In the genomic region with DNA sequence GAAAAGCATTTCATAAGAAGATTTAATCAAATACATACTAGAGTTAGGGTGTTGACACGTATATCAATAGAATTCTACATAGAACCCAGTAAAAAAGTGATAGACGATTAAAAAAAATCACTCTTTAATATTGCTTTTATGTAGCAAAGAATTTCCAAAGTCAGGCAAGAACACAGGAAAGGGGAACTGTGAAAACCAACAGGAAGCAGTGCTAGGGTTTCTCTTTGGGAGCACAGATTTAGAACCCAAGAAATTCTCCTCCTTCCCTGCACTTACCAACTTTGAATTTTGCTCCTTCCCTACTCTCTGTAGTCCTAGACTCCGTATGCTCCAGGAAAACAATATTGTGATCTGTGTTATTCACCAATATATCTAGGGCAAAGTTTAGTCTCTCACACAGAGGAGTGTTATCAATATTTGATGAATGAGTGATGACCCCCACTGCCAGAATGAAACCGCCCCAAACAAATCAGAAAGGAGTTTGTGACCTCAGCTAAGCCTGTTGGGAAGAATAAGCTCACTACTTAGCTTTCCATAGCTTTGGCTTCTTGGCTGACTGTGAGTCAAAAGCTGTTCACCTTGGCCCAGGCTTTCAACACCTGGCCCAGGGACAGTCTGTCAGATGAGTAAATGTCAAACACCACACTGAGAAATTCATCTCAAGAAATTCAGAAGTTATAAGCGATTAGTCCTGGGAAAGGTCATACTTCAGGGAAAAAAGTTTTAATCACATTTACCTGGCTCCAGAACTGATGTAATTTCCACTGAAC, we compare ENCODE assay signal across 19 cellular contexts. TPM values are rescaled to one million over a fixed set of nuclear protein-coding genes. Genes with fewer than 3 reads are reported as not detected.
DNase-seq lines count a peak whose midpoint lies in the region; ATAC-seq and TF ChIP-seq lines count a peak whose summit lies in the region.
"Had no signal": no experiment of that assay in that cellular context is flagged by ENCODE, and none has a peak within 500 bp of the region (broad histone marks: within the 10 kb centered on the region; RNA-seq: fewer than 3 reads in every experiment).

No MANE protein-coding gene starts in this region.

- peaks cover 86% of the 10 kb centered on the region for H3K36me3 Mint-ChIP-seq in stimulated activated naive CD8-positive, alpha-beta T cell treated with anti-CD3 and anti-CD28 coated beads, Interleukin-15, Interleukin-2, amounts not matched to agents 100 ng/mL and 50 ng/mL, for 24 hours (ENCODE audit: low read depth)
- peaks cover 64% of the 10 kb centered on the region for H3K36me3 Mint-ChIP-seq in activated CD4-positive, alpha-beta memory T cell treated with anti-CD3 and anti-CD28 coated beads for 36 hours
- peaks cover 24% of the 10 kb centered on the region for H3K36me3 Mint-ChIP-seq in chondrocyte (ENCODE audit: low read depth)

- no peaks in the 10 kb centered on the region for H3K9me3 ChIP-seq in thyroid gland
- H3K9me3 ChIP-seq: heart right ventricle had no signal

- 70 to 74% methylated on average over 5 of the region's 5 CpGs for WGBS in thyroid gland, 2 donors

- TF ChIP-seq POLR2A in thyroid gland (IDR thresholded peaks at IDR 0.05) = no peak

- H3K27ac Mint-ChIP-seq in stimulated activated naive CD8-positive, alpha-beta T cell treated with anti-CD3 and anti-CD28 coated beads, Interleukin-15, Interleukin-2, amounts not matched to agents 100 ng/mL and 50 ng/mL, for 24 hours = peak overlapping the region; percentile 45
- peak overlapping the region in 1 of 2 donors; percentile 70 for H3K27ac Mint-ChIP-seq in stimulated activated naive CD8-positive, alpha-beta T cell treated with anti-CD3 and anti-CD28 coated beads, Interleukin-15, amount 100 ng/mL, for 72 hours
- peak overlapping the region; percentile 29 for H3K27ac Mint-ChIP-seq in activated CD4-positive, alpha-beta memory T cell treated with anti-CD3 and anti-CD28 coated beads for 36 hours
- no peak overlapping the region for H3K27ac Mint-ChIP-seq in chondrocyte (ENCODE audit: unreplicated experiment)
- H3K27ac Mint-ChIP-seq: brain, mesothelial cell of epicardium had no signal

- peak overlapping the region in 2 of 3 donors; percentile 1 to 48 for H3K27ac ChIP-seq in thyroid gland

- CTCF ChIA-PET in activated CD4-positive, alpha-beta memory T cell treated with anti-CD3 and anti-CD28 coated beads for 36 hours (lab: Charles Lee) = no interaction called here

- no peaks in the 10 kb centered on the region for H3K27me3 Mint-ChIP-seq in stimulated activated naive CD8-positive, alpha-beta T cell treated with anti-CD3 and anti-CD28 coated beads, Interleukin-15, Interleukin-2, amounts not matched to agents 100 ng/mL and 50 ng/mL, for 24 hours
- no peaks in the 10 kb centered on the region for H3K27me3 Mint-ChIP-seq in stimulated activated naive CD8-positive, alpha-beta T cell treated with anti-CD3 and anti-CD28 coated beads, Interleukin-15, amount 100 ng/mL, for 72 hours
- no peaks in the 10 kb centered on the region for H3K27me3 Mint-ChIP-seq in activated CD4-positive, alpha-beta memory T cell treated with anti-CD3 and anti-CD28 coated beads for 36 hours
- H3K27me3 Mint-ChIP-seq in chondrocyte (ENCODE audit: low read depth) = no peaks in the 10 kb centered on the region
- H3K27me3 Mint-ChIP-seq: brain had no signal

- ATAC-seq in stimulated activated naive CD8-positive, alpha-beta T cell treated with anti-CD3 and anti-CD28 coated beads, Interleukin-15, amount 100 ng/mL, for 72 hours = no peak
- ATAC-seq: HCT116, heart right ventricle, sciatic nerve had no signal

- intact Hi-C loops in activated CD4-positive, alpha-beta memory T cell treated with anti-CD3 and anti-CD28 coated beads for 36 hours (cut with micrococcal nuclease) = no loop called here
- intact Hi-C loops in thyroid gland (cut with DNase I) = no loop called here

- peaks cover 3 to 16% of the 10 kb centered on the region in 2 donors for H3K36me3 ChIP-seq in thyroid gland

- H3K4me3 Mint-ChIP-seq in stimulated activated naive CD8-positive, alpha-beta T cell treated with anti-CD3 and anti-CD28 coated beads, Interleukin-15, Interleukin-2, amounts not matched to agents 100 ng/mL and 50 ng/mL, for 24 hours = peak overlapping the region; percentile 47
- H3K4me3 Mint-ChIP-seq in stimulated activated naive CD8-positive, alpha-beta T cell treated with anti-CD3 and anti-CD28 coated beads, Interleukin-15, amount 100 ng/mL, for 72 hours = peak overlapping the region in 1 of 2 donors; percentile 39
- H3K4me3 Mint-ChIP-seq in activated CD4-positive, alpha-beta memory T cell treated with anti-CD3 and anti-CD28 coated beads for 36 hours = no peak overlapping the region
- H3K4me3 Mint-ChIP-seq in chondrocyte (ENCODE audit: unreplicated experiment) = no peak overlapping the region
- H3K4me3 Mint-ChIP-seq: brain, mesothelial cell of epicardium had no signal

- POLR2A ChIA-PET in activated CD4-positive, alpha-beta memory T cell treated with anti-CD3 and anti-CD28 coated beads for 36 hours (lab: Charles Lee) = interaction anchor here (0.6 to 1.2 kb wide), 2 partner anchors 9 to 363 kb away, joined by 3 read pairs; a partner anchor contains a TSS

- peaks cover 87% of the 10 kb centered on the region for H3K4me1 Mint-ChIP-seq in stimulated activated naive CD8-positive, alpha-beta T cell treated with anti-CD3 and anti-CD28 coated beads, Interleukin-15, Interleukin-2, amounts not matched to agents 100 ng/mL and 50 ng/mL, for 24 hours (ENCODE audit: low read depth)
- peaks cover 89% of the 10 kb centered on the region for H3K4me1 Mint-ChIP-seq in stimulated activated naive CD8-positive, alpha-beta T cell treated with anti-CD3 and anti-CD28 coated beads, Interleukin-15, amount 100 ng/mL, for 72 hours
- H3K4me1 Mint-ChIP-seq in activated CD4-positive, alpha-beta memory T cell treated with anti-CD3 and anti-CD28 coated beads for 36 hours (ENCODE audit: low read depth) = peaks cover 73% of the 10 kb centered on the region
- peaks cover 32% of the 10 kb centered on the region for H3K4me1 Mint-ChIP-seq in chondrocyte (ENCODE audit: low read depth)

- no peaks in the 10 kb centered on the region for H3K27me3 ChIP-seq in thyroid gland
- H3K27me3 ChIP-seq: heart right ventricle had no signal

- peaks cover 8 to 19% of the 10 kb centered on the region in 2 donors for H3K4me1 ChIP-seq in thyroid gland

- TF ChIP-seq CTCF in epithelial cell of esophagus (IDR thresholded peaks at IDR 0.05; ENCODE audit: insufficient read depth, low read depth, low read length, missing control alignments) = no peak
- no peak for TF ChIP-seq CTCF in thyroid gland (IDR thresholded peaks at IDR 0.05)
- TF ChIP-seq CTCF in chondrocyte (IDR thresholded peaks at IDR 0.05) = no peak

- H3K9me3 Mint-ChIP-seq in stimulated activated naive CD8-positive, alpha-beta T cell treated with anti-CD3 and anti-CD28 coated beads, Interleukin-15, Interleukin-2, amounts not matched to agents 100 ng/mL and 50 ng/mL, for 24 hours = no peaks in the 10 kb centered on the region
- H3K9me3 Mint-ChIP-seq in stimulated activated naive CD8-positive, alpha-beta T cell treated with anti-CD3 and anti-CD28 coated beads, Interleukin-15, amount 100 ng/mL, for 72 hours = no peaks in the 10 kb centered on the region
- no peaks in the 10 kb centered on the region for H3K9me3 Mint-ChIP-seq in activated CD4-positive, alpha-beta memory T cell treated with anti-CD3 and anti-CD28 coated beads for 36 hours
- H3K9me3 Mint-ChIP-seq in chondrocyte (ENCODE audit: low read depth) = no peaks in the 10 kb centered on the region
- H3K9me3 Mint-ChIP-seq: brain, mesothelial cell of epicardium had no signal

- H3K4me3 ChIP-seq in epithelial cell of esophagus (ENCODE audit: low read length) = no peak overlapping the region
- no peak overlapping the region for H3K4me3 ChIP-seq in thyroid gland (replicated peaks in 1 of 3)
- H3K4me3 ChIP-seq: heart right ventricle had no signal

- no peak for DNase-seq in stimulated activated naive CD8-positive, alpha-beta T cell treated with anti-CD3 and anti-CD28 coated beads, Interleukin-15, amount 100 ng/mL, for 72 hours
- no peak for DNase-seq in activated CD4-positive, alpha-beta memory T cell treated with anti-CD3 and anti-CD28 coated beads for 36 hours
- DNase-seq in epithelial cell of esophagus (ENCODE audit: low read depth) = peak; percentile 28
- no peak for DNase-seq in thyroid gland
- DNase-seq in chondrocyte (ENCODE audit: low spot score) = no peak
- no peak for DNase-seq in stimulated activated CD4-positive, alpha-beta T cell treated with anti-CD3 and anti-CD28 coated beads, Interleukin-4, amount 100 ng/mL, for 24 hours
- DNase-seq in NCI-H2029 treated with DMSO at 0.1 percent for 48 hours (lab: John Stamatoyannopoulos, UW) = no peak
- DNase-seq: dermis blood vessel endothelial cell; DMS 273 treated with DMSO at 0.1 percent for 48 hours; heart right ventricle; NCI-H2081; NCI-H526 treated with DMSO at 0.1 percent for 48 hours; nucleus accumbens; stimulated activated CD4-positive, alpha-beta T cell treated with anti-CD3 and anti-CD28 coated beads, Interleukin-1b, Interleukin-23, amount 100 ng/mL, for 48 hours had no signal

RNA-seq across cellular contexts. Expression of a gene that starts 8.6 kb away (rescaled TPM):
- total RNA-seq in activated CD4-positive, alpha-beta memory T cell treated with anti-CD3 and anti-CD28 coated beads for 36 hours = 100 to 1,000 TPM in 1 of 2 experiments, 10 to 100 TPM in 1; 95.3 to 109 TPM
- total RNA-seq in thyroid gland (10 to 100 TPM; 14.6 to 32.9 (median 25.1) TPM), chondrocyte (22.3 to 32.2 TPM (median 23.2 TPM) in 3 replicates)

RNA-seq across cellular contexts. Expression of a gene that starts 42.6 kb away (rescaled TPM):
- total RNA-seq in activated CD4-positive, alpha-beta memory T cell treated with anti-CD3 and anti-CD28 coated beads for 36 hours = 10 to 100 TPM; 18.3 to 18.8 TPM
- 10 to 100 TPM in 1 of 4 donors, 1 to 10 TPM in 3; 6.0 to 12.0 (median 9.9) TPM for total RNA-seq in thyroid gland
- 2.7 to 3.4 TPM in 2 of 3 replicates, not detected in the other for total RNA-seq in chondrocyte
- total RNA-seq: mesothelial cell of epicardium had no signal

RNA-seq across cellular contexts. Expression of a gene that starts 51.1 kb away (rescaled TPM):
- total RNA-seq in activated CD4-positive, alpha-beta memory T cell treated with anti-CD3 and anti-CD28 coated beads for 36 hours = 10 to 100 TPM; 58.1 to 63.8 TPM
- total RNA-seq in thyroid gland (100 to 1,000 TPM; 127 to 182 (median 151) TPM), chondrocyte (241 to 277 TPM (median 276 TPM) in 3 replicates)
